11 cellular contexts compared by ENCODE assay signal in the genomic region with DNA sequence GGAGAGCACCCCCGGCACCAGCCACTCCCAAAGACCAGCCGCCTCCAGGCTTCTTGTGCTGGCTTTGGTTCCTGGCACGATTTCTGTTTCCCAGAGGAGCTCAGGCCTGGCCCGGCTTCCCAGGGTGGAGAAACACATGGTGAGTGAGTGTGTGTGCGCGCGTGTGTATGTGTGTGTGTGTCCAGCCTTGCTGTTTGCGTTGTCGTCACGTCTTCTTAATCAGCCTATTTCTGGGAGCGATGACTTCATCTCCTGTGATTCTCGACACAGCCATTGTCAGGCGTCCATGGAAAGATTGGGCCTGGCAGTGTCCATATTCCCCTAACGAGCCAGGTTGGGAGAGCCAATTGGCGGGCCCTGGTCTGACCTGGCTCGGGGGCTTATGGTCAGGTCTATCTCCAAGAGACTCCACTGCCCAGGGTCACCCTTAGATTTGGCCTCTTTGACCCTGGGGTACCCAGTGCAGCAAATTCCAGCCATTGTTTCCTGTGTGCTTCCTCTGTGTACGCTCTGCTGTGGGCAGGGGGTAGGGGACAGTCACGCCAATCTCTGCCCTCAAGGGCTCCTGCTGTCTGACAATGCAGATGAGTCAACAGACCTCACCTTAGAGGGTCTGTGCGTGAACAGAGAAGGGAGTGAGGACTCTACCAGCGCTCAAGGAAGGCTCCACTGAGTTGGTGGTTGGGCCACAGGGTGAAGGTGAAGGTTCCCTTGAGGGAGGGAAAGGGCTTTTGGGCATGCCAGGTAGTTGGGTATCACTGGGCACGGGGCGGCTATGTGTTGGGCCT.
DNase-seq lines count a peak whose midpoint lies in the region; ATAC-seq, FAIRE-seq and TF ChIP-seq lines count a peak whose summit lies in the region.
"Had no signal": no experiment of that assay in that cellular context is flagged by ENCODE, and none has a peak within 500 bp of the region (broad histone marks: within the 10 kb centered on the region; RNA-seq: fewer than 3 reads in every experiment).

No MANE protein-coding gene starts in this region.

- H3K36me3 Mint-ChIP-seq in stimulated activated memory B cell treated with anti-CD40 and anti-IgM and Interleukin-4, amounts not matched to agents 10 μg/mL and 1 μg/mL and 100 μg/mL, for 72 hours, result no peaks in the 10 kb centered on the region
- H3K36me3 Mint-ChIP-seq: IgD-negative memory B cell, naive B cell had no signal

- intact Hi-C loops in left colon (cut with DNase I, micrococcal nuclease), result no loop called here

- in situ Hi-C loops in KBM-7 (cut with MboI; ENCODE audit: low pct_unique_long_range_greater_than_20kb, low sequenced_read_pairs), result no loop called here

- DNase-seq in M059J (ENCODE audit: low read depth), result peak; percentile 75
- DNase-seq in left colon, result peak; percentile 63 to 89
- DNase-seq in KBM-7, result no peak
- DNase-seq in GM12892 (ENCODE audit: insufficient read length), result no peak
- no peak for DNase-seq in urothelium cell line (ENCODE audit: low spot score)
- no peak for DNase-seq in D341Med (ENCODE audit: low spot score)
- DNase-seq: activated CD4-positive, alpha-beta T cell treated with anti-CD3 and anti-CD28 coated beads, Interleukin-2, amount 10 ng/mL, durations not matched to agents 24 days and 14 days; naive B cell had no signal

- no peak for ATAC-seq in left colon
- ATAC-seq in stimulated activated memory B cell treated with anti-CD40 and anti-IgM and Interleukin-4, amounts not matched to agents 10 μg/mL and 1 μg/mL and 100 μg/mL, for 72 hours, result peak; percentile 6

- no peak for TF ChIP-seq POLR2A in GM12892 (IDR thresholded peaks at IDR 0.05; ENCODE audit: low read depth, low read length)

- H3K27ac ChIP-seq in cingulate gyrus (ENCODE audit: low read depth, low read length), result peak overlapping the region; percentile 76

- H3K4me3 Mint-ChIP-seq in stimulated activated memory B cell treated with anti-CD40 and anti-IgM and Interleukin-4, amounts not matched to agents 10 μg/mL and 1 μg/mL and 100 μg/mL, for 72 hours, result no peak overlapping the region
- H3K4me3 Mint-ChIP-seq: activated CD4-positive, alpha-beta T cell treated with anti-CD3 and anti-CD28 coated beads, Interleukin-2, amount 10 ng/mL, durations not matched to agents 24 days and 14 days; IgD-negative memory B cell; naive B cell had no signal

- peaks cover 6% of the 10 kb centered on the region for H3K4me1 Mint-ChIP-seq in stimulated activated memory B cell treated with anti-CD40 and anti-IgM and Interleukin-4, amounts not matched to agents 10 μg/mL and 1 μg/mL and 100 μg/mL, for 72 hours
- H3K4me1 Mint-ChIP-seq: activated CD4-positive, alpha-beta T cell treated with anti-CD3 and anti-CD28 coated beads, Interleukin-2, amount 10 ng/mL, durations not matched to agents 24 days and 14 days; naive B cell had no signal

- H3K27me3 Mint-ChIP-seq in stimulated activated memory B cell treated with anti-CD40 and anti-IgM and Interleukin-4, amounts not matched to agents 10 μg/mL and 1 μg/mL and 100 μg/mL, for 72 hours, result peaks cover 23% of the 10 kb centered on the region

- no peak overlapping the region for H3K27ac Mint-ChIP-seq in stimulated activated memory B cell treated with anti-CD40 and anti-IgM and Interleukin-4, amounts not matched to agents 10 μg/mL and 1 μg/mL and 100 μg/mL, for 72 hours
- H3K27ac Mint-ChIP-seq: activated CD4-positive, alpha-beta T cell treated with anti-CD3 and anti-CD28 coated beads, Interleukin-2, amount 10 ng/mL, durations not matched to agents 24 days and 14 days; IgD-negative memory B cell had no signal

- H3K9me3 Mint-ChIP-seq in stimulated activated memory B cell treated with anti-CD40 and anti-IgM and Interleukin-4, amounts not matched to agents 10 μg/mL and 1 μg/mL and 100 μg/mL, for 72 hours, result no peaks in the 10 kb centered on the region
- H3K9me3 Mint-ChIP-seq: activated CD4-positive, alpha-beta T cell treated with anti-CD3 and anti-CD28 coated beads, Interleukin-2, amount 10 ng/mL, durations not matched to agents 24 days and 14 days; IgD-negative memory B cell; naive B cell had no signal

- FAIRE-seq in GM12892 (lab: Jason Lieb, UNC) (no peak), urothelium cell line (lab: Jason Lieb, UNC) (no peak)

Comparison
In these comparisons a context has a peak if more than half of its experiments do, and no peak if none do; other contexts are left out.
1. DNase-seq: peak in M059J (single experiment) and left colon (2 of 2); none in KBM-7 (single experiment), GM12892 (single experiment), urothelium cell line (single experiment) and D341Med (single experiment).